23 cellular contexts compared by ENCODE assay signal in the genomic region with DNA sequence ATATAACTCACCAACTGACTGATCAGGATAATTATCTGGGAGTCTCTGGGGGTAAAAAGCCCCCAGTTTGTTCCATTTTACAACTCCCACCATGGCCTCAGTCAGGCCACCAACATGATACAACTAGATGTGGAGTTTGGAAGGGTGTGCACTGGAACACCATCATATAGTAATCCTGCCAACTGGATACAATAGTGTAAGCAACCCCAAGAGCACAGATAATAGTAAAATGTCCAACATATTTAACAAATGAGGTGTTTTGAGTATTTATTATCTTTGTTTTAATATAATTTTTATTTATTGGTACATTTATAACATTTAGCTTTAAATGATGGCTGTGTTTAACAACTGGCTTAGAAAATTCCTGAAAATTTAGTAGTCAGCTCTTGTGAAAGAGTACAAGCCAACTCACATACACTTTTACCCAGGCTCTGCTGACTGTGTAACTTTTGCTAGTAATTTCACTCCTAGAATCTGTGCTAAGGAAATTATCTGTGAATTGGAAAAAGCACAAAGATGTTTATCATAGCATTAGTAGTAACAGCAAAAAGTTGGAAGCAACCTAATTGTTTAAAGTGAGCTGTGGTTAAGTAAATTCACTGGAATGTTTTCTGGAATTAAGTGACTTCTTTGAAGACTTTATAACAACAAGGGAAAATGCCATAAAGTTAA.
A peak's percentile ranks its signal among the peaks of the same experiment; 100 is the strongest.
DNase-seq lines count a peak whose midpoint lies in the region; FAIRE-seq and TF ChIP-seq lines count a peak whose summit lies in the region.
"Had no signal": no experiment of that assay in that cellular context is flagged by ENCODE, and none has a peak within 500 bp of the region (broad histone marks: within the 10 kb centered on the region; RNA-seq: fewer than 3 reads in every experiment).

No MANE protein-coding gene starts in this region.

- peaks cover 11% of the 10 kb centered on the region for H3K9me3 ChIP-seq in endodermal cell (ENCODE audit: control insufficient read depth, low read length)
- no peaks in the 10 kb centered on the region for H3K9me3 ChIP-seq in BE2C
- H3K9me3 ChIP-seq: body of pancreas, neutrophil, tibial nerve had no signal

- H3K27ac Mint-ChIP-seq in endodermal cell: no peak overlapping the region
- H3K27ac Mint-ChIP-seq: memory B cell; stimulated activated memory B cell treated with anti-CD40 and anti-IgM and Interleukin-4, amounts not matched to agents 10 μg/mL and 1 μg/mL and 100 μg/mL, for 72 hours had no signal

- H3K4me3 Mint-ChIP-seq in endodermal cell: no peak overlapping the region
- H3K4me3 Mint-ChIP-seq: memory B cell; stimulated activated memory B cell treated with anti-CD40 and anti-IgM and Interleukin-4, amounts not matched to agents 10 μg/mL and 1 μg/mL and 100 μg/mL, for 72 hours had no signal

- peaks cover 3% of the 10 kb centered on the region for H3K36me3 Mint-ChIP-seq in endodermal cell (ENCODE audit: low read depth)

- H3K9me3 Mint-ChIP-seq in endodermal cell: peaks cover 12% of the 10 kb centered on the region

- peak; percentile 96 for FAIRE-seq in TTC549 (lab: Jason Lieb, UNC)
- FAIRE-seq: GM18507 had no signal

- DNase-seq in EL: peak; percentile 46
- DNase-seq in fibroblast of pulmonary artery (ENCODE audit: low read depth): peak; percentile 45
- no peak for DNase-seq in endodermal cell
- no peak for DNase-seq in BE2C
- no peak for DNase-seq in islet precursor cell
- DNase-seq in D341Med (ENCODE audit: low spot score): no peak
- DNase-seq: activated CD4-positive, CD25-positive, alpha-beta regulatory T cell treated with anti-CD3 and anti-CD28 coated beads, Interleukin-2, amount 50 U/mL, for 72 hours; body of pancreas; Calu3; dorsolateral prefrontal cortex; foreskin melanocyte; NCI-H1436 treated with DMSO at 0.1 percent for 48 hours; NCI-H226; Right ventricle myocardium superior; small intestine had no signal

- no peak for TF ChIP-seq CTCF in fibroblast of pulmonary artery (IDR thresholded peaks at IDR 0.05; ENCODE audit: low read length, missing control alignments)
- TF ChIP-seq CTCF in endodermal cell (conservative IDR thresholded peaks at IDR 0.05): no peak
- TF ChIP-seq CTCF in BE2C (IDR thresholded peaks at IDR 0.05; ENCODE audit: low read depth, low read length): no peak

- H3K4me3 ChIP-seq in fibroblast of pulmonary artery (replicated peaks; ENCODE audit: low read depth, low read length) (no peak overlapping the region), rectal smooth muscle tissue (ENCODE audit: low read length) (no peak overlapping the region), endodermal cell (ENCODE audit: low read length) (no peak overlapping the region), BE2C (ENCODE audit: low read depth, low read length) (no peak overlapping the region)
- H3K4me3 ChIP-seq: body of pancreas, dorsolateral prefrontal cortex, tibial nerve had no signal

- peaks cover 22% of the 10 kb centered on the region for H3K4me1 ChIP-seq in rectal smooth muscle tissue (ENCODE audit: control insufficient read depth, insufficient read depth, low read length)
- H3K4me1 ChIP-seq in endodermal cell (ENCODE audit: control insufficient read depth, insufficient read depth, low read length): no peaks in the 10 kb centered on the region
- no peaks in the 10 kb centered on the region for H3K4me1 ChIP-seq in BE2C

- no peak overlapping the region for H3K9ac ChIP-seq in rectal smooth muscle tissue (ENCODE audit: low read length)
- no peak overlapping the region for H3K9ac ChIP-seq in endodermal cell (ENCODE audit: extremely low read depth, low read length, poor library complexity, severe bottlenecking)
- H3K9ac ChIP-seq: KMS-11 had no signal

- peaks cover 8% of the 10 kb centered on the region for H3K4me1 Mint-ChIP-seq in endodermal cell

- H3K27ac ChIP-seq in rectal smooth muscle tissue (ENCODE audit: low read depth, low read length) (peak overlapping the region; percentile 83), endodermal cell (ENCODE audit: low read depth, low read length) (no peak overlapping the region)
- H3K27ac ChIP-seq: body of pancreas, dorsolateral prefrontal cortex, KMS-11, neutrophil, tibial nerve had no signal

- no peaks in the 10 kb centered on the region for H3K36me3 ChIP-seq in rectal smooth muscle tissue (ENCODE audit: control insufficient read depth, insufficient read depth, low read length)
- H3K36me3 ChIP-seq in endodermal cell (ENCODE audit: control insufficient read depth, insufficient read depth, low read length): no peaks in the 10 kb centered on the region
- H3K36me3 ChIP-seq in BE2C: no peaks in the 10 kb centered on the region
- H3K36me3 ChIP-seq: neutrophil, tibial nerve had no signal

- H3K27me3 ChIP-seq in rectal smooth muscle tissue (ENCODE audit: control insufficient read depth, insufficient read depth, low read length) (no peaks in the 10 kb centered on the region), endodermal cell (ENCODE audit: control insufficient read depth, insufficient read depth, low read length, poor library complexity, severe bottlenecking) (peaks cover 6% of the 10 kb centered on the region), BE2C (0 out of 2 replicates have a peak, but pooled peaks cover 6% of the 10 kb centered on the region)
- H3K27me3 ChIP-seq: body of pancreas, dorsolateral prefrontal cortex, neutrophil, tibial nerve had no signal

- peaks cover under 1% of the 10 kb centered on the region for H3K27me3 Mint-ChIP-seq in endodermal cell (ENCODE audit: insufficient read depth)
- H3K27me3 Mint-ChIP-seq: memory B cell; stimulated activated memory B cell treated with anti-CD40 and anti-IgM and Interleukin-4, amounts not matched to agents 10 μg/mL and 1 μg/mL and 100 μg/mL, for 72 hours had no signal

Comparison
In these comparisons a context has a peak if more than half of its experiments do, and no peak if none do; other contexts are left out.
1. DNase-seq: peak in EL (single experiment) and fibroblast of pulmonary artery (single experiment); none in endodermal cell (single experiment), BE2C (single experiment), islet precursor cell (single experiment) and D341Med (single experiment).